Comparison of ENCODE assay signal across 9 cellular contexts in the genomic region with DNA sequence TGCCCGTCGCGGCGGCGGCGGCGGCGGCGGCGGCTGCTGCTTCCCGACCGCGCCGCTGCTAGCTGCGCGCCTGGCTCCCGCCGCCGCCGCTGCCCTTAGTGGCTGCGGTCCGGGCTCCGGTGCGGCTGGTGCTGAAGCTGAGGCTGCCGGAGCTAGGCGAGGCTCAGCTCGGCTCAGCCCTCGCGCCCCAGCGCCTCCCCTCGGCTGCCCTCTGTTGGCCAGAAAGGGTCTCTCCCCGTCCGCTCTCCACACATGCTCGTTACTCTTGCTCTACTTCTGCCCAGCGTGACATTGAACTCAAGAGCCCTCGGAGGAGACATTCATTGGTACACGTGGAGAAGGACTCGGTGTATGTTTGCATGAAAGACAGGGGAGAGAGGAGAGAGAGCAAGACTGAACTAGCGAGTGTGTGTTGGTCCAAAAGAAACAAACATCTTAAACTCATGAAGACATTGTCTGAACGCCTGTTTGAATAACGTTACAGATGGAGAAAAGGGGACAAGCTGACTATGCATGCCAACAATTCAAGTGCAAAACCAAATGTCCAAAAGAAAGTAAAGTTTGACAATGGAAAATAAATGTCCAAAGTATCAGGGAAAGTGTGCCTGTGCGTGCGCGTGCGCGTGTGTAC. TPM values are rescaled to one million over a fixed set of nuclear protein-coding genes. Genes with fewer than 3 reads are reported as not detected.
DNase-seq lines count a peak whose midpoint lies in the region; ATAC-seq and TF ChIP-seq lines count a peak whose summit lies in the region.
"Had no signal": no experiment of that assay in that cellular context is flagged by ENCODE, and none has a peak within 500 bp of the region (broad histone marks: within the 10 kb centered on the region; RNA-seq: fewer than 3 reads in every experiment).

TSS of gene HCN1 (minus strand) at position 175 of the 631 bp plus-strand sequence.

- peak within 1 kb of the TSS; percentile 4 for H3K27ac Mint-ChIP-seq in activated CD4-positive, alpha-beta T cell treated with anti-CD3 and anti-CD28 coated beads, Interleukin-2, amount 10 ng/mL, durations not matched to agents 7 days and 5 days

- H3K27me3 ChIP-seq in BJ (ENCODE audit: control insufficient read depth, insufficient read depth, low read length) = peaks cover 1% of the 10 kb centered on the region; the same call in 1 of the 2 replicates

- H3K4me3 Mint-ChIP-seq in activated CD4-positive, alpha-beta T cell treated with anti-CD3 and anti-CD28 coated beads, Interleukin-2, amount 10 ng/mL, durations not matched to agents 7 days and 5 days = no peak within 1 kb of the TSS

- CTCF ChIA-PET in BJ (lab: Yijun Ruan, JAX) = interaction anchor here (0.6 to 0.9 kb wide), 5 partner anchors 12 to 670 kb away, joined by 3 to 5 read pairs (median 3); no protein-coding TSS in a partner anchor
- CTCF ChIA-PET in activated CD4-positive, alpha-beta T cell treated with anti-CD3 and anti-CD28 coated beads, Interleukin-2, amount 10 ng/mL, durations not matched to agents 7 days and 5 days (lab: Charles Lee) = interaction anchor here (0.6 kb wide), 1 partner anchor 514 kb away, joined by 3 read pairs; no protein-coding TSS in a partner anchor

- DNase-seq in BJ (ENCODE audit: low read depth) = peak; percentile 12
- peak; percentile 1 for DNase-seq in KG1 (lab: John Stamatoyannopoulos, UW)
- DNase-seq in activated CD4-positive, alpha-beta T cell treated with anti-CD3 and anti-CD28 coated beads, Interleukin-2, amount 10 ng/mL, durations not matched to agents 7 days and 5 days = peak; percentile 30
- peak; percentile 61 for DNase-seq in fibroblast of mammary gland (ENCODE audit: low read depth)
- DNase-seq in mucosa of gallbladder (ENCODE audit: low spot score) = peak; percentile 81
- peak in 47 of 49 donors; percentile 6 to 87 (median 60) for DNase-seq in substantia nigra (lab: John Stamatoyannopoulos, UW)
- DNase-seq in NOMO-1 treated with DMSO at 0.1 percent for 48 hours (lab: John Stamatoyannopoulos, UW; ENCODE audit: unreplicated experiment) = no peak

- no peak within 1 kb of the TSS for H3K27ac ChIP-seq in substantia nigra (ENCODE audit: low read depth, low read length, poor library complexity, severe bottlenecking)

- ATAC-seq in GM21367 (IDR thresholded peaks at IDR 0.05; ENCODE audit: unreplicated experiment) = peak; percentile 70
- ATAC-seq: HCT116 had no signal

- H3K36me3 Mint-ChIP-seq in activated CD4-positive, alpha-beta T cell treated with anti-CD3 and anti-CD28 coated beads, Interleukin-2, amount 10 ng/mL, durations not matched to agents 7 days and 5 days (ENCODE audit: low read depth) = peaks cover 2% of the 10 kb centered on the region

- POLR2A ChIA-PET in BJ (lab: Charles Lee) = no interaction called here
- POLR2A ChIA-PET in activated CD4-positive, alpha-beta T cell treated with anti-CD3 and anti-CD28 coated beads, Interleukin-2, amount 10 ng/mL, durations not matched to agents 7 days and 5 days (lab: Charles Lee) = no interaction called here

- peaks cover 8% of the 10 kb centered on the region for H3K9me3 Mint-ChIP-seq in activated CD4-positive, alpha-beta T cell treated with anti-CD3 and anti-CD28 coated beads, Interleukin-2, amount 10 ng/mL, durations not matched to agents 7 days and 5 days

- TF ChIP-seq CTCF in BJ (IDR thresholded peaks at IDR 0.05; ENCODE audit: insufficient read depth, low read depth, low read length) = peak; percentile 78
- TF ChIP-seq CTCF in fibroblast of mammary gland (conservative IDR thresholded peaks at IDR 0.05; ENCODE audit: control insufficient read depth, insufficient read depth, low read depth, low read length) = peak; percentile 58

- H3K27me3 Mint-ChIP-seq in activated CD4-positive, alpha-beta T cell treated with anti-CD3 and anti-CD28 coated beads, Interleukin-2, amount 10 ng/mL, durations not matched to agents 7 days and 5 days = peaks cover 8% of the 10 kb centered on the region

- no peak within 1 kb of the TSS for H3K4me3 ChIP-seq in BJ (ENCODE audit: low read depth, low read length)
- no peak within 1 kb of the TSS for H3K4me3 ChIP-seq in fibroblast of mammary gland (ENCODE audit: control insufficient read depth, low read depth, low read length)

- peaks cover 2% of the 10 kb centered on the region for H3K4me1 Mint-ChIP-seq in activated CD4-positive, alpha-beta T cell treated with anti-CD3 and anti-CD28 coated beads, Interleukin-2, amount 10 ng/mL, durations not matched to agents 7 days and 5 days

- H3K36me3 ChIP-seq in BJ (ENCODE audit: control insufficient read depth, insufficient read depth, low read length) = no peaks in the 10 kb centered on the region

RNA-seq across cellular contexts. Expression of gene HCN1, which starts in this region (rescaled TPM):
- polyA plus RNA-seq in BJ (2011; rRNA removed) = 0.04 TPM in 1 of 2 replicates, not detected in the other
- polyA minus RNA-seq in BJ (2011; rRNA and poly(A)+ RNA removed) = 0.05 TPM in 1 of 2 replicates, not detected in the other
- total RNA-seq in activated CD4-positive, alpha-beta T cell treated with anti-CD3 and anti-CD28 coated beads, Interleukin-2, amount 10 ng/mL, durations not matched to agents 7 days and 5 days = not detected
- 0.12 TPM for total RNA-seq in mucosa of gallbladder

Comparison
In these comparisons a context has a peak if more than half of its experiments do, and no peak if none do; other contexts are left out.
1. Peak in DNase-seq in BJ; RNA of the gene not detected or under 1 TPM.
2. Peak in DNase-seq in activated CD4-positive, alpha-beta T cell treated with anti-CD3 and anti-CD28 coated beads, Interleukin-2, amount 10 ng/mL, durations not matched to agents 7 days and 5 days; RNA of the gene not detected or under 1 TPM.
3. Peak in DNase-seq in mucosa of gallbladder; RNA of the gene not detected or under 1 TPM.